In genomic region chr3:45938858-45939257, GRCh38 we compare ENCODE assay signal across 8 cellular contexts. TPM values are rescaled to one million over a fixed set of nuclear protein-coding genes. Genes with fewer than 3 reads are reported as not detected.
A peak's percentile ranks its signal among the peaks of the same experiment; 100 is the strongest.
DNase-seq lines count a peak whose midpoint lies in the region; ATAC-seq and TF ChIP-seq lines count a peak whose summit lies in the region.

No MANE protein-coding gene starts in this region.

- H3K4me3 ChIP-seq in NT2/D1 (ENCODE audit: insufficient read length, low read depth): no peak overlapping the region

- CTCF ChIA-PET in activated CD8-positive, alpha-beta memory T cell treated with anti-CD3 and anti-CD28 coated beads, Interleukin-2, amount 10 ng/mL, durations not matched to agents 7 days and 5 days (lab: Charles Lee): interaction anchor here (0.6 to 30.7 kb wide), 45 partner anchors 9 to 619 kb away, joined by 3 to 708 read pairs (median 4); partner anchors contain the start of genes CCR1, CCR5, CCR5AS and CCRL2

- no peak overlapping the region for H3K9ac ChIP-seq in NT2/D1 (ENCODE audit: insufficient read length, low read depth)

- H3K9me3 Mint-ChIP-seq in activated CD8-positive, alpha-beta memory T cell treated with anti-CD3 and anti-CD28 coated beads, Interleukin-2, amount 10 ng/mL, durations not matched to agents 7 days and 5 days (ENCODE audit: low read depth): peaks cover 2% of the 10 kb centered on the region
- H3K9me3 Mint-ChIP-seq in endothelial cell (ENCODE audit: unreplicated experiment) (no peaks in the 10 kb centered on the region), mesothelial cell of epicardium (peaks cover 15% of the 10 kb centered on the region)

- no peaks in the 10 kb centered on the region for H3K27me3 ChIP-seq in NT2/D1 (ENCODE audit: insufficient read depth, insufficient read length)

- no peak overlapping the region for H3K4me3 Mint-ChIP-seq in activated CD8-positive, alpha-beta memory T cell treated with anti-CD3 and anti-CD28 coated beads, Interleukin-2, amount 10 ng/mL, durations not matched to agents 7 days and 5 days
- H3K4me3 Mint-ChIP-seq in endothelial cell (ENCODE audit: unreplicated experiment) (no peak overlapping the region), mesothelial cell of epicardium (no peak overlapping the region)

- H3K27ac Mint-ChIP-seq in activated CD8-positive, alpha-beta memory T cell treated with anti-CD3 and anti-CD28 coated beads, Interleukin-2, amount 10 ng/mL, durations not matched to agents 7 days and 5 days: peak overlapping the region; percentile 57
- H3K27ac Mint-ChIP-seq in endothelial cell (ENCODE audit: unreplicated experiment) (no peak overlapping the region), mesothelial cell of epicardium (no peak overlapping the region)

- peak; percentile 75 for TF ChIP-seq CTCF in endothelial cell (IDR thresholded peaks at IDR 0.05; ENCODE audit: unreplicated experiment)
- peak; percentile 80 for TF ChIP-seq CTCF in mesothelial cell of epicardium (IDR thresholded peaks at IDR 0.05; ENCODE audit: unreplicated experiment)

- DNase-seq in ELR (ENCODE audit: low read depth): peak; percentile 87
- DNase-seq in HuH-7 (ENCODE audit: low spot score): peak; percentile 75
- peak; percentile 87 for DNase-seq in NT2/D1 (ENCODE audit: low read depth, low spot score)
- DNase-seq in activated CD8-positive, alpha-beta memory T cell treated with anti-CD3 and anti-CD28 coated beads, Interleukin-2, amount 10 ng/mL, durations not matched to agents 7 days and 5 days: peak; percentile 93
- peak; percentile 83 for DNase-seq in endothelial cell (ENCODE audit: low spot score)
- DNase-seq in mesothelial cell of epicardium (ENCODE audit: low spot score in 2 of 2, unreplicated experiment in 2 of 2): peak; percentile 68 to 84
- DNase-seq in stimulated activated CD8-positive, alpha-beta memory T cell treated with anti-CD3 and anti-CD28 coated beads, Interleukin-2, amount 100 ng/mL, for 48 hours (ENCODE audit: low read depth in 2 of 2): peak; percentile 69 to 80

- H3K4me1 Mint-ChIP-seq in activated CD8-positive, alpha-beta memory T cell treated with anti-CD3 and anti-CD28 coated beads, Interleukin-2, amount 10 ng/mL, durations not matched to agents 7 days and 5 days: peaks cover 58% of the 10 kb centered on the region
- H3K4me1 Mint-ChIP-seq in endothelial cell (ENCODE audit: unreplicated experiment): peaks cover 6% of the 10 kb centered on the region
- H3K4me1 Mint-ChIP-seq in mesothelial cell of epicardium: peaks cover 19% of the 10 kb centered on the region

- H3K4me1 ChIP-seq in NT2/D1 (ENCODE audit: insufficient read depth, insufficient read length): peaks cover 5% of the 10 kb centered on the region

- H3K9me3 ChIP-seq in NT2/D1 (ENCODE audit: insufficient read depth, low read length): no peaks in the 10 kb centered on the region

- peaks cover 52% of the 10 kb centered on the region for H3K36me3 Mint-ChIP-seq in activated CD8-positive, alpha-beta memory T cell treated with anti-CD3 and anti-CD28 coated beads, Interleukin-2, amount 10 ng/mL, durations not matched to agents 7 days and 5 days
- H3K36me3 Mint-ChIP-seq in endothelial cell (ENCODE audit: low read depth, unreplicated experiment): peaks cover 10% of the 10 kb centered on the region
- peaks cover 33% of the 10 kb centered on the region for H3K36me3 Mint-ChIP-seq in mesothelial cell of epicardium

- peaks cover 24% of the 10 kb centered on the region for H3K36me3 ChIP-seq in NT2/D1 (ENCODE audit: insufficient read depth, insufficient read length, low read length)

- H3K27me3 Mint-ChIP-seq in activated CD8-positive, alpha-beta memory T cell treated with anti-CD3 and anti-CD28 coated beads, Interleukin-2, amount 10 ng/mL, durations not matched to agents 7 days and 5 days: no peaks in the 10 kb centered on the region
- H3K27me3 Mint-ChIP-seq in endothelial cell (ENCODE audit: unreplicated experiment) (no peaks in the 10 kb centered on the region), mesothelial cell of epicardium (ENCODE audit: low read depth) (no peaks in the 10 kb centered on the region)

- peak; percentile 79 for ATAC-seq in activated CD8-positive, alpha-beta memory T cell treated with anti-CD3 and anti-CD28 coated beads, Interleukin-2, amount 10 ng/mL, durations not matched to agents 7 days and 5 days
- no peak for ATAC-seq in HG03039 (IDR thresholded peaks at IDR 0.05; ENCODE audit: unreplicated experiment)

RNA-seq across cellular contexts. Expression of gene CXCR6, which starts 4.4 kb away (rescaled TPM):
- 100 to 1,000 TPM in 1 of 2 experiments, 10 to 100 TPM in 1; 49.7 to 109 TPM for total RNA-seq in activated CD8-positive, alpha-beta memory T cell treated with anti-CD3 and anti-CD28 coated beads, Interleukin-2, amount 10 ng/mL, durations not matched to agents 7 days and 5 days
- total RNA-seq in endothelial cell (ENCODE audit: unreplicated experiment) (not detected), mesothelial cell of epicardium (not detected in 3 replicates)

RNA-seq across cellular contexts. Expression of gene CCR9, which starts 52.5 kb away (rescaled TPM):
- 1 to 10 TPM; 3.2 to 9.7 TPM for total RNA-seq in activated CD8-positive, alpha-beta memory T cell treated with anti-CD3 and anti-CD28 coated beads, Interleukin-2, amount 10 ng/mL, durations not matched to agents 7 days and 5 days
- total RNA-seq in endothelial cell (ENCODE audit: unreplicated experiment) (not detected), mesothelial cell of epicardium (not detected in 3 replicates)

RNA-seq across cellular contexts. Expression of gene FYCO1, which starts 56.8 kb away (rescaled TPM):
- 10 to 100 TPM; 19.1 to 27.7 TPM for total RNA-seq in activated CD8-positive, alpha-beta memory T cell treated with anti-CD3 and anti-CD28 coated beads, Interleukin-2, amount 10 ng/mL, durations not matched to agents 7 days and 5 days
- total RNA-seq in endothelial cell (ENCODE audit: unreplicated experiment) (13.8 TPM), mesothelial cell of epicardium (23.1 to 24.3 TPM (median 24.1 TPM) in 3 replicates)

Comparison
In these comparisons a context has a peak if more than half of its experiments do, and no peak if none do; other contexts are left out.
1. RNA of gene CXCR6, which starts 4.4 kb away (total RNA-seq): 49.7 to 109 TPM in activated CD8-positive, alpha-beta memory T cell treated with anti-CD3 and anti-CD28 coated beads, Interleukin-2, amount 10 ng/mL, durations not matched to agents 7 days and 5 days; not detected in mesothelial cell of epicardium and not detected in endothelial cell (single experiment); every median in the first group is over 10 times any median in the second.
2. Peak in every context shown above with its lines, with median percentiles within 50 percentile points of each other: DNase-seq.